8 cellular contexts compared by ENCODE assay signal in the genomic region with DNA sequence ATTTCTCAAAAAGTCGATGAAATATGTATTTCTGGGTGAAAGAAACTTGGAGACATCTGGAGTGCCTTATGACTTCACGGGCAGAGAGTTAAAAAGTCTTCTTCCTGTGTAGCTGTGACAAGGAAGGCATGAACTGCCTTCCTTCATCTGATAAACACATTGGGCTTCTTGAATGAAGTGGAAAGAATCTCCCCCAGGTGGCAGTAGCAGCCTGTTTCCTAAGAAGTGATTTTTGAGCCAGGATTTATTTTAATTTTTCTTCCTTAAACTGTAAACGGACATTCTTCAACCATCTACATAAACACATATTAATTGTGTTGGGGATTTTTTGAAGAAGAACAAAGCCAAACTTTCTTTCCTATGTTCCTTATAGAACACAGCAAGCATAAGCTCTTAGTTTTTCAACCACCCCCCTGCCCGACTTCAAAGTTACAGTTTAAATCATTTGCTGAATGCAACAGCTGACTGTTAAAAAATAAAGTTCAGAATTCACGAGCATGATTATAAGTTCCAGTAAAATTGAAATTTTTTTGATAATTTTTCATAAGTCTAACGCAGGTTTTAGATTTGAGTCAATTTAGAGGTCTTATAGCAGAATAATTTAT.
A peak's percentile ranks its signal among the peaks of the same experiment; 100 is the strongest.
DNase-seq lines count a peak whose midpoint lies in the region; ATAC-seq and TF ChIP-seq lines count a peak whose summit lies in the region.

No MANE protein-coding gene starts in this region.

- H3K4me3 ChIP-seq in AG09309 (ENCODE audit: control insufficient read depth, low read depth, low read length) = no peak overlapping the region
- peak overlapping the region; percentile 68 for H3K4me3 ChIP-seq in adipocyte (ENCODE audit: low read length)

- no peaks in the 10 kb centered on the region for H3K36me3 ChIP-seq in adipocyte (ENCODE audit: control insufficient read depth, insufficient read depth, low read length, severe bottlenecking)

- peaks cover 23% of the 10 kb centered on the region for H3K4me1 ChIP-seq in adipocyte (ENCODE audit: control insufficient read depth, insufficient read depth, low read length)

- no peaks in the 10 kb centered on the region for H3K27me3 ChIP-seq in adipocyte (replicated peaks; ENCODE audit: control insufficient read depth, insufficient read depth, low read length)

- H3K9ac ChIP-seq in adipocyte (ENCODE audit: low read length) = peak overlapping the region; percentile 67

- peak; percentile 86 for ATAC-seq in HG02623 (IDR thresholded peaks at IDR 0.05; ENCODE audit: unreplicated experiment)

- peak; percentile 77 for DNase-seq in AG09309 (ENCODE audit: low read depth)
- peak; percentile 69 for DNase-seq in GM03348 (ENCODE audit: low spot score)
- DNase-seq in NCI-H1436 treated with DMSO at 0.1 percent for 48 hours (lab: John Stamatoyannopoulos, UW) = peak; percentile 10
- DNase-seq in adipocyte (ENCODE audit: low read depth) = peak; percentile 90
- peak; percentile 66 for DNase-seq in inferior parietal cortex (ENCODE audit: extremely low spot score)
- DNase-seq in stromal cell of bone marrow (ENCODE audit: low read depth) = peak; percentile 61
- no peak for DNase-seq in ecto neural progenitor cell (ENCODE audit: low spot score)

- peak; percentile 73 for TF ChIP-seq CTCF in AG09309 (IDR thresholded peaks at IDR 0.05; ENCODE audit: control insufficient read depth, insufficient read depth, low read depth, low read length, missing control alignments)

- H3K9me3 ChIP-seq in adipocyte (ENCODE audit: control insufficient read depth, low read length) = no peaks in the 10 kb centered on the region
